Comparison of ENCODE assay signal across 24 cellular contexts in the genomic region with DNA sequence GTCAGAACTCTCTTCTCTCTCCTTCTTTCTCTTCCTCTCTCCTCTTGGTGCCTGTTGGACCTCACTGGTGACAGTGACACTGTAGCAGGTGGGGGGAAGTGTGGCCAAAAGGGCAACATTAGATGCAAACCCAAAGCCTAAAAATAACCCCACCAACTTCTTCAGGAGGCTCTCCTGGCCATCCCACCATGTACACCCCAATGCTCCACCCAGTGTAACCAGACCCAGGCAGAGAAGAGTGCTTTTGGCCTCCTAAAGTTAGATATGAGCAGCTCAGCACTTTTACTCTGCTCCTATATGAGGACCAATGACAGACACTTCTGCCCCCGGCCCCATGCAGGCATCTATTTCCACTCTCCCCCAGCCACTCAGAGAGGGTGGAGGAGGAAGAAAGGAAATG. TPM values are rescaled to one million over a fixed set of nuclear protein-coding genes. Genes with fewer than 3 reads are reported as not detected.
DNase-seq lines count a peak whose midpoint lies in the region; ATAC-seq and TF ChIP-seq lines count a peak whose summit lies in the region.
"Had no signal": no experiment of that assay in that cellular context is flagged by ENCODE, and none has a peak within 500 bp of the region (broad histone marks: within the 10 kb centered on the region; RNA-seq: fewer than 3 reads in every experiment).

No MANE protein-coding gene starts in this region.

- no peaks in the 10 kb centered on the region for H3K79me2 ChIP-seq in hepatocyte

- H3K27me3 ChIP-seq in skeletal muscle tissue (ENCODE audit: control insufficient read depth in 3 of 3, insufficient read depth in 3 of 3, low read length in 3 of 3) (no peaks in the 10 kb centered on the region), hepatocyte (no peaks in the 10 kb centered on the region), heart right ventricle (no peaks in the 10 kb centered on the region)

- peak overlapping the region; percentile 60 to 66 (median 60) for H3K4me3 ChIP-seq in skeletal muscle tissue (ENCODE audit: low read length in 3 of 3)
- H3K4me3 ChIP-seq in hepatocyte, result no peak overlapping the region
- H3K4me3 ChIP-seq in heart right ventricle, result no peak overlapping the region

- no peaks in the 10 kb centered on the region for H3K9me2 ChIP-seq in hepatocyte (replicated peaks; ENCODE audit: insufficient read depth)
- H3K9me2 ChIP-seq: SK-N-SH had no signal

- no peak for TF ChIP-seq CTCF in GM20000 (IDR thresholded peaks at IDR 0.05; ENCODE audit: extremely low read depth, missing control alignments)
- no peak for TF ChIP-seq CTCF in hepatocyte (IDR thresholded peaks at IDR 0.05; ENCODE audit: poor library complexity)
- no peak for TF ChIP-seq CTCF in heart right ventricle (IDR thresholded peaks at IDR 0.05)

- no peaks in the 10 kb centered on the region for H4K20me1 ChIP-seq in hepatocyte (ENCODE audit: insufficient read depth, poor library complexity, severe bottlenecking)

- H3K4me2 ChIP-seq in hepatocyte, result no peak overlapping the region
- H3K4me2 ChIP-seq: SK-N-SH had no signal

- H3K36me3 ChIP-seq in skeletal muscle tissue (ENCODE audit: control insufficient read depth in 3 of 3, insufficient read depth in 3 of 3, low read length in 3 of 3) (peaks cover 25 to 48% (median 40%) of the 10 kb centered on the region in 3 donors), hepatocyte (replicated peaks; ENCODE audit: insufficient read depth, low read depth) (no peaks in the 10 kb centered on the region), heart right ventricle (no peaks in the 10 kb centered on the region)

- H3K27ac ChIP-seq in skeletal muscle tissue (ENCODE audit: low read depth, low read length) (peak overlapping the region; percentile 90), hepatocyte (no peak overlapping the region), heart right ventricle (no peak overlapping the region)

- DNase-seq in GM20000 (ENCODE audit: low spot score) (peak; percentile 6), MV-4-11 (lab: John Stamatoyannopoulos, UW) (peak; percentile 31), myocyte (ENCODE audit: low read depth) (peak; percentile 84), hepatocyte (ENCODE audit: low spot score) (no peak), heart right ventricle (no peak), cardiac septum (ENCODE audit: low spot score) (no peak)
- DNase-seq: ACHN; AML-193; C1 segment of cervical spinal cord; CD8-positive, alpha-beta T cell; DND-41; Kasumi-1; MM.1S; NCI-H1105; NCI-H146; NCI-H2029; NCI-H226; NCI-H510A treated with DMSO at 0.1 percent for 48 hours; NCI-H748 treated with DMSO at 0.1 percent for 48 hours; SIG-M5; SK-N-SH had no signal

- intact Hi-C loops in heart right ventricle (cut with DNase I) (no loop called here), cardiac septum (cut with DNase I) (no loop called here)

- H3K4me1 ChIP-seq in skeletal muscle tissue (ENCODE audit: control insufficient read depth in 3 of 3, insufficient read depth in 3 of 3, low read length in 3 of 3) (peaks cover 24 to 38% (median 29%) of the 10 kb centered on the region in 3 donors), hepatocyte (ENCODE audit: insufficient read depth) (no peaks in the 10 kb centered on the region), heart right ventricle (no peaks in the 10 kb centered on the region)

- no peaks in the 10 kb centered on the region for H3K9me3 ChIP-seq in skeletal muscle tissue (ENCODE audit: control insufficient read depth in 3 of 3, low read length in 3 of 3)
- no peaks in the 10 kb centered on the region for H3K9me3 ChIP-seq in hepatocyte (ENCODE audit: low read depth)
- H3K9me3 ChIP-seq in heart right ventricle, result no peaks in the 10 kb centered on the region
- H3K9me3 ChIP-seq: SK-N-SH had no signal

- ATAC-seq in heart right ventricle, result no peak
- ATAC-seq: CD8-positive, alpha-beta T cell had no signal

- 75% methylated on average over 1 of the region's 1 CpG for WGBS in hepatocyte (ENCODE audit: low lambda C conversion rate, missing lambda C conversion rate)
- WGBS in heart right ventricle, 2 donors, result 10 to 32% methylated on average over 1 of the region's 1 CpG

- H3K9ac ChIP-seq in skeletal muscle tissue (ENCODE audit: low read depth in 1 of 3, low read length in 3 of 3), result peak overlapping the region; percentile 68 to 73 (median 69)
- H3K9ac ChIP-seq: SK-N-SH had no signal

- no peak overlapping the region for H2AFZ ChIP-seq in hepatocyte

RNA-seq across cellular contexts. Expression of gene MYOZ1, which starts 5.5 kb away (rescaled TPM):
- total RNA-seq in myocyte (4.7 and 5.5 TPM in 2 replicates), skeletal muscle tissue (1,224 TPM), hepatocyte (0.20 and 0.50 TPM in 2 replicates), heart right ventricle (1 to 10 TPM in 5 of 10 donors, under 1 TPM in 5; 0.41 to 3.4 (median 0.98) TPM), cardiac septum (8.7 TPM)
- 8.3 TPM for polyA plus RNA-seq in myocyte (2012)
- polyA plus RNA-seq in hepatocyte (0.44 and 1.3 TPM in 2 replicates), heart right ventricle (under 1 TPM; 0.51 to 0.54 TPM)
- total RNA-seq: CD8-positive, alpha-beta T cell had no signal
- polyA plus RNA-seq: IgD-negative memory B cell had no signal

RNA-seq across cellular contexts. Expression of gene SYNPO2L, which starts 20.0 kb away (rescaled TPM):
- total RNA-seq in myocyte, result 22.8 and 41.4 TPM in 2 replicates
- 34.3 TPM for polyA plus RNA-seq in myocyte (2012)
- 17.2 TPM for total RNA-seq in skeletal muscle tissue
- not detected in 2 replicates for total RNA-seq in hepatocyte
- polyA plus RNA-seq in hepatocyte, result 0.40 TPM in 1 of 2 replicates, not detected in the other
- 100 to 1,000 TPM; 120 to 833 (median 469) TPM for total RNA-seq in heart right ventricle
- 100 to 1,000 TPM in 1 of 2 donors, 10 to 100 TPM in 1; 61.6 to 147 TPM for polyA plus RNA-seq in heart right ventricle
- 792 TPM for total RNA-seq in cardiac septum
- total RNA-seq: CD8-positive, alpha-beta T cell; H4 had no signal
- polyA plus RNA-seq: IgD-negative memory B cell had no signal

RNA-seq across cellular contexts. Expression of gene USP54, which starts 44.6 kb away (rescaled TPM):
- total RNA-seq in myocyte, result 79.9 and 88.8 TPM in 2 replicates
- polyA plus RNA-seq in myocyte (2012), result 46.4 TPM
- total RNA-seq in skeletal muscle tissue, result 20.4 TPM
- total RNA-seq in hepatocyte, result 61.6 and 83.4 TPM in 2 replicates
- polyA plus RNA-seq in hepatocyte, result 13.2 and 19.4 TPM in 2 replicates
- 10 to 100 TPM; 14.5 to 34.5 (median 19.4) TPM for total RNA-seq in heart right ventricle
- 10 to 100 TPM in 1 of 2 donors, 1 to 10 TPM in 1; 7.9 to 16.3 TPM for polyA plus RNA-seq in heart right ventricle
- 16.3 TPM for total RNA-seq in cardiac septum

Comparison
In these comparisons a context has a peak if more than half of its experiments do, and no peak if none do; other contexts are left out.
1. DNase-seq: peak in GM20000 (single experiment), MV-4-11 (single experiment) and myocyte (single experiment); none in hepatocyte (single experiment), heart right ventricle (0 of 2) and cardiac septum (single experiment).
2. H3K4me3 ChIP-seq: peak in skeletal muscle tissue (3 of 3); none in hepatocyte (single experiment) and heart right ventricle (0 of 10).
3. RNA of gene MYOZ1, which starts 5.5 kb away (total RNA-seq): 1,224 TPM in skeletal muscle tissue (single experiment); 8.7 TPM in cardiac septum (single experiment), 4.7 to 5.5 TPM in myocyte, 0.41 to 3.4 TPM in heart right ventricle and 0.20 to 0.50 TPM in hepatocyte; every median in the first group is over 100 times any median in the second.
4. RNA of gene SYNPO2L, which starts 20.0 kb away (total RNA-seq): 792 TPM in cardiac septum (single experiment), 120 to 833 TPM in heart right ventricle, 22.8 to 41.4 TPM in myocyte and 17.2 TPM in skeletal muscle tissue (single experiment); not detected in hepatocyte; every median in the first group is over 10 times any median in the second.